Comparison of ENCODE assay signal across 21 cellular contexts in the genomic region with DNA sequence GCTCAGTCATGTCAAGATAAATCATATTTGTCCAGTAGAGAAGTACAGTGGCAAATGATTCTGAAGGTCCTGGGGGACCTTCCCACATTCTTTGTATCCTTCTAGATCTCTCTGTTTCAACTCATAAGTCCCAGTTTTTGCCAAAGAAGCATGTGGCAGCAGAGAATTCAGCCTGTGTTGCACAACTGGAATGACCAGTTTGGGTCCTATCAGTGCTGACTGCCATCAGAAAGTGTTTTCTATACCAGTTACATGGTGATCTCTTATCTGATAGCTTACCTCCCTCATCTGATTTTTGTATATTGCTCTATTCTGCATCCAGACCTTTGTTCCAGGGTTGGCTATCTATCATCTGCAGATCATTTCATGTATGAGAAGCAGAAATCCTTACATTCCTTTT. TPM values are rescaled to one million over a fixed set of nuclear protein-coding genes. Genes with fewer than 3 reads are reported as not detected.
DNase-seq lines count a peak whose midpoint lies in the region; ATAC-seq, FAIRE-seq and TF ChIP-seq lines count a peak whose summit lies in the region.
"Had no signal": no experiment of that assay in that cellular context is flagged by ENCODE, and none has a peak within 500 bp of the region (broad histone marks: within the 10 kb centered on the region; RNA-seq: fewer than 3 reads in every experiment).

No MANE protein-coding gene starts in this region.

- POLR2A ChIA-PET in GM10248 (lab: Yijun Ruan, JAX): interaction anchor here (0.7 to 0.8 kb wide), 2 partner anchors 22 to 151 kb away, joined by 3 read pairs; a partner anchor contains a TSS

- no peak overlapping the region for H3K27ac ChIP-seq in pancreas
- H3K27ac ChIP-seq: SJSA1 had no signal

- TF ChIP-seq RAD21 in Ishikawa (IDR thresholded peaks at IDR 0.05; ENCODE audit: low read depth): no peak

- CTCF ChIA-PET in GM10248 (lab: Yijun Ruan, JAX): interaction anchor here (0.9 to 2.1 kb wide), 7 partner anchors 8 to 377 kb away, joined by 3 to 9 read pairs (median 4); a partner anchor contains a TSS

- TF ChIP-seq CTCF in epithelial cell of esophagus (IDR thresholded peaks at IDR 0.05; ENCODE audit: insufficient read depth, low read depth, low read length, missing control alignments) (no peak), pancreas (IDR thresholded peaks at IDR 0.05) (no peak), GM10248 (IDR thresholded peaks at IDR 0.05; ENCODE audit: control extremely low read depth, extremely low read depth, low read depth, missing control alignments) (no peak)

- H3K9me3 ChIP-seq in pancreas: no peaks in the 10 kb centered on the region
- H3K9me3 ChIP-seq: SJSA1 had no signal

- intact Hi-C loops in pancreas (cut with DNase I): no loop called here

- no peak for TF ChIP-seq EP300 in Ishikawa (IDR thresholded peaks at IDR 0.05; ENCODE audit: borderline replicate concordance)

- peak; percentile 72 for DNase-seq in epithelial cell of esophagus (ENCODE audit: low read depth)
- no peak for DNase-seq in pancreas
- no peak for DNase-seq in GM10248 (ENCODE audit: extremely low spot score)
- DNase-seq in iPS-NIHi7 (ENCODE audit: extremely low spot score): no peak
- DNase-seq: ACHN, DMS 273 treated with DMSO at 0.1 percent for 48 hours, GDM1, H9, KBM-7, MV-4-11, NCI-H1417, NCI-H187, NCI-H226, NCI-H524 had no signal

- H3K4me1 ChIP-seq in pancreas: no peaks in the 10 kb centered on the region
- H3K4me1 ChIP-seq: SJSA1 had no signal

- no peak for FAIRE-seq in pancreas (lab: Jason Lieb, UNC)

- H3K4me3 ChIP-seq in epithelial cell of esophagus (ENCODE audit: low read length) (no peak overlapping the region), pancreas (no peak overlapping the region)
- H3K4me3 ChIP-seq: SJSA1 had no signal

- no peaks in the 10 kb centered on the region for H3K27me3 ChIP-seq in pancreas
- H3K27me3 ChIP-seq: SJSA1 had no signal

- peak in 3 of 4 donors; percentile 32 to 85 (median 49) for ATAC-seq in pancreas
- ATAC-seq in HG02571 (IDR thresholded peaks at IDR 0.05; ENCODE audit: unreplicated experiment): no peak
- ATAC-seq in HG02884 (IDR thresholded peaks at IDR 0.05; ENCODE audit: unreplicated experiment): no peak
- ATAC-seq: Panc1 had no signal

- H3K36me3 ChIP-seq in pancreas: no peaks in the 10 kb centered on the region
- H3K36me3 ChIP-seq: SJSA1 had no signal

TF ChIP-seq in Ishikawa, 13 proteins besides CTCF, POLR2A, EP300 and RAD21:
- TF ChIP-seq EGR1 (IDR thresholded peaks at IDR 0.05): no peak
- TF ChIP-seq, protein P1, sequence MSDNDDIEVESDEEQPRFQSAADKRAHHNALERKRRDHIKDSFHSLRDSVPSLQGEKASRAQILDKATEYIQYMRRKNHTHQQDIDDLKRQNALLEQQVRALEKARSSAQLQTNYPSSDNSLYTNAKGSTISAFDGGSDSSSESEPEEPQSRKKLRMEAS (IDR thresholded peaks at IDR 0.05): peak; percentile 80
- TF ChIP-seq CEBPB (IDR thresholded peaks at IDR 0.05): peak; percentile 40

RNA-seq across cellular contexts. Expression of a gene that starts 21.7 kb away (rescaled TPM):
- total RNA-seq in pancreas: 10 to 100 TPM in 4 of 6 donors, 1 to 10 TPM in 2; 7.8 to 25.0 (median 13.1) TPM
- 1 to 10 TPM; 6.4 to 7.9 TPM for polyA plus RNA-seq in pancreas

RNA-seq across cellular contexts. Expression of a gene that starts 28.9 kb away (rescaled TPM):
- not detected for total RNA-seq in pancreas
- not detected for polyA plus RNA-seq in pancreas
- total RNA-seq: Daoy, H9, SJSA1 had no signal
- polyA plus RNA-seq: CD14-positive monocyte had no signal

RNA-seq across cellular contexts. Expression of a gene that starts 50.8 kb away (rescaled TPM):
- total RNA-seq in pancreas: 10 to 100 TPM; 18.1 to 23.1 (median 20.4) TPM
- 10 to 100 TPM in 1 of 2 donors, 1 to 10 TPM in 1; 8.1 to 29.4 TPM for polyA plus RNA-seq in pancreas

Comparison
In these comparisons a context has a peak if more than half of its experiments do, and no peak if none do; other contexts are left out.
1. ATAC-seq: peak in pancreas (3 of 4); none in HG02571 (single experiment) and HG02884 (single experiment).